ENCODE assay signal across 31 cellular contexts in the genomic region with DNA sequence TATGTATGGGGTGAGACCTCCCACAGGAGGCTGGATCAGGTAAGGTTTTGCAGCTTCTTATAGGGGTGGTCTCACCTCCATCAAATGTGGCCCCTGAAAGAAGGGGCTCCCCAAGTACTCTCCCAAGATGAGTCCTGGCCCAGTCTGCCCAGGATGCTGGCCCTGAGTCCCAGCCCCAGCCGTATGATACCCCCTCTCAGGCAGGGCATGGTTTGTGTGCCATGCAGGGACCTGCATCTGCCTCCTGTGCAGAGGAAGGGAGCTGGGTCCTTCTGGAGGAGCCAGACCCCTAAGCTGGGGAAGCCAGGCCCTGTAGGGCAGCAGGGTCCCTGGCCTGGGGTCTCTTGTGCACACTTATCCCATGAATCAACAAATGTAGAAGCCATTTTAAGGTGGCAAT. TPM values are rescaled to one million over a fixed set of nuclear protein-coding genes. Genes with fewer than 3 reads are reported as not detected.
"Had no signal": no experiment of that assay in that cellular context is flagged by ENCODE, and none has a peak within 500 bp of the region (broad histone marks: within the 10 kb centered on the region; RNA-seq: fewer than 3 reads in every experiment).

No MANE protein-coding gene starts in this region.

- DNase-seq: stimulated activated CD4-positive, alpha-beta T cell treated with anti-CD3 and anti-CD28 coated beads, Interleukin-2, amount 100 ng/mL, for 48 hours; stimulated activated CD4-positive, alpha-beta T cell treated with anti-CD3 and anti-CD28 coated beads, Interleukin-4, amount 100 ng/mL, for 1 hour; stimulated activated CD4-positive, alpha-beta T cell treated with anti-CD3 and anti-CD28 coated beads, Interleukin-4, amount 100 ng/mL, for 24 hours; stimulated activated CD4-positive, alpha-beta T cell treated with anti-CD3 and anti-CD28 coated beads, Interleukin-4, amount 100 ng/mL, for 4 hours; stimulated activated CD8-positive, alpha-beta memory T cell treated with anti-CD3 and anti-CD28 coated beads, Interleukin-4, amount 100 ng/mL, for 48 hours; stimulated activated naive B cell treated with anti-CD40 and anti-IgM and Interleukin-4, amounts not matched to agents 10 μg/mL and 1 μg/mL and 100 μg/mL, for 72 hours; stimulated activated naive CD4-positive, alpha-beta T cell; stimulated activated naive CD4-positive, alpha-beta T cell treated with Interleukin-2 at 50 U/mL for 16 hours; stimulated activated naive CD8-positive, alpha-beta T cell treated with anti-CD3 and anti-CD28 coated beads, Interleukin-15, amount 100 ng/mL, for 72 hours; stimulated activated naive CD8-positive, alpha-beta T cell treated with anti-CD3 and anti-CD28 coated beads, Interleukin-15, Interleukin-2, amounts not matched to agents 100 U/mL and 50 U/mL, for 24 hours; stomach; substantia nigra; testis; thyroid gland; tibial artery; transverse colon; trophoblast cell; upper lobe of left lung; upper lobe of right lung; uterus had no signal

- H3K4me1 ChIP-seq: stomach, suprapubic skin, testis, thyroid gland, tibial artery, tibial nerve, transverse colon, upper lobe of left lung, upper lobe of right lung, uterus had no signal

- H3K27ac ChIP-seq: stomach, suprapubic skin, testis, thoracic aorta, thyroid gland, tibial artery, tibial nerve, transverse colon, upper lobe of left lung, upper lobe of right lung, uterus had no signal

- H3K27me3 ChIP-seq: stomach, suprapubic skin, testis, thyroid gland, tibial artery, tibial nerve, transverse colon, upper lobe of left lung, upper lobe of right lung, uterus had no signal

- H3K4me3 ChIP-seq: stomach, suprapubic skin, testis, thoracic aorta, thyroid gland, tibial artery, tibial nerve, transverse colon, upper lobe of left lung, upper lobe of right lung, uterus had no signal

- FAIRE-seq: urothelium cell line had no signal

- H3K36me3 ChIP-seq: stomach, suprapubic skin, thoracic aorta, thyroid gland, tibial artery, tibial nerve, transverse colon, upper lobe of left lung, upper lobe of right lung, uterus had no signal

- H3K9me3 ChIP-seq: testis, thoracic aorta, thyroid gland, transverse colon, upper lobe of right lung, uterus had no signal

- ATAC-seq: stimulated activated effector memory CD8-positive, alpha-beta T cell treated with anti-CD3 and anti-CD28 coated beads, Interleukin-12 subunit alpha, Interleukin-12 subunit beta, amount 100 ng/mL, for 72 hours; stimulated activated memory B cell treated with anti-CD40 and anti-IgM and Interleukin-4, amounts not matched to agents 10 μg/mL and 1 μg/mL and 100 μg/mL, for 72 hours; stimulated activated naive B cell treated with anti-CD40 and anti-IgM and Interleukin-4, amounts not matched to agents 10 μg/mL and 1 μg/mL and 100 μg/mL, for 72 hours; stimulated activated naive CD8-positive, alpha-beta T cell treated with anti-CD3 and anti-CD28 coated beads, Interleukin-15, amount 100 ng/mL, for 72 hours; stimulated activated naive CD8-positive, alpha-beta T cell treated with anti-CD3 and anti-CD28 coated beads, Interleukin-15, Interleukin-2, amounts not matched to agents 100 U/mL and 50 U/mL, for 24 hours; upper lobe of right lung had no signal

RNA-seq across cellular contexts. Expression of a gene that starts 35.1 kb away (rescaled TPM):
- total RNA-seq: subcutaneous adipose tissue, suprapubic skin, temporal lobe, thoracic aorta, thyroid gland, tibial nerve, transverse colon, upper lobe of left lung, upper lobe of right lung, ureter, urinary bladder, uterus had no signal
- polyA plus RNA-seq: stomach, thymus, urinary bladder had no signal
